Comparison of ENCODE assay signal across 8 cellular contexts in the genomic region with DNA sequence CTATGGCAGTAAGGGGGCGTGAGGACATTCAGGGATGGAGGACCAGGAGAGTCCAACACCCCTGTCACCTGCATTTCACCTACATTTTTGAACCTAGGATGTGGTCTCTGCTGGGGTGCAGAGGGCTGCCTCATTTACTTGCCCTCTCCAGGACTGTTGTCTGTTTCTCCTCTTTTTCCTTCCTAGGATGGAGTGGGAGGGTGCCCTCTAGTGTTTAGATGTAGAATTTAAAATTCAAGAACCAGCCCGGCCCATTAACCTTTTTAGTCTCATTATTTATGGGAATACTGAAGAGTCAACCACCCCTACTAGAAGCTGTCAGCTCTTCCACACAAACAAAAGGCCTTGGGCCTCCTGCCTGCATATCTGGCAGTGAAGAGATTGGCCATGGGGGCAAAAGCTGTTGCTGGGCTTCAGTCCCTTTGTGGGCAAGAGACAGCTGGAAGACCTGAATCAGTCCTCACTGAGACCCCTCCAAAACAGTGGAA. TPM values are rescaled to one million over a fixed set of nuclear protein-coding genes. Genes with fewer than 3 reads are reported as not detected.
DNase-seq lines count a peak whose midpoint lies in the region; ATAC-seq and TF ChIP-seq lines count a peak whose summit lies in the region.

No MANE protein-coding gene starts in this region.

- H3K9ac ChIP-seq in HCT116 (ENCODE audit: low read length), result no peak overlapping the region

- peaks cover 14% of the 10 kb centered on the region for H3K27me3 Mint-ChIP-seq in endothelial cell (ENCODE audit: unreplicated experiment)

- H3K79me2 ChIP-seq in HCT116 (ENCODE audit: insufficient read depth, low read length) (peaks cover 23% of the 10 kb centered on the region), osteoblast (ENCODE audit: insufficient read depth, low read length) (peaks cover 25% of the 10 kb centered on the region)

- no peak; the same call in 1 of the 2 replicates for TF ChIP-seq RAD21 in HCT116 (IDR thresholded peaks at IDR 0.05; ENCODE audit: low read depth)

- H3K36me3 ChIP-seq in HCT116 (ENCODE audit: control insufficient read depth in 1 of 2, insufficient read depth in 2 of 2, low read length in 2 of 2), result no peaks in the 10 kb centered on the region
- H3K36me3 ChIP-seq in Panc1 (ENCODE audit: control insufficient read depth, insufficient read depth, low read length), result peaks cover 3% of the 10 kb centered on the region; the same call in 1 of the 2 replicates
- H3K36me3 ChIP-seq in osteoblast (ENCODE audit: insufficient read depth, low read length), result no peaks in the 10 kb centered on the region

- no peak for TF ChIP-seq POLR2A in HCT116 (IDR thresholded peaks at IDR 0.05; ENCODE audit: borderline replicate concordance, extremely low read depth, insufficient read depth, insufficient read length)

- H3K27me3 ChIP-seq in HCT116 (ENCODE audit: insufficient read depth, low read length), result no peaks in the 10 kb centered on the region
- no peaks in the 10 kb centered on the region for H3K27me3 ChIP-seq in Panc1 (ENCODE audit: control insufficient read depth, insufficient read depth, low read length)
- H3K27me3 ChIP-seq in osteoblast (ENCODE audit: insufficient read depth, low read length), result peaks cover 34% of the 10 kb centered on the region

- H3K36me3 Mint-ChIP-seq in endothelial cell (ENCODE audit: low read depth, unreplicated experiment), result peaks cover 19% of the 10 kb centered on the region

- no peak overlapping the region for H3K4me3 ChIP-seq in HCT116 (replicated peaks in 1 of 2; ENCODE audit: low read depth in 1 of 2, low read length in 2 of 2)
- no peak overlapping the region for H3K4me3 ChIP-seq in Panc1 (ENCODE audit: low read depth in 2 of 2, low read length in 2 of 2)
- H3K4me3 ChIP-seq in osteoblast (ENCODE audit: insufficient read depth, low read length), result no peak overlapping the region

- CTCF ChIA-PET in HCT116 (lab: Charles Lee), result interaction anchor here (1.0 to 8.3 kb wide), 5 partner anchors 9 to 38 kb away, joined by 3 to 157 read pairs (median 8); no protein-coding TSS in a partner anchor
- CTCF ChIA-PET in Panc1 (lab: Charles Lee), result interaction anchor here (1.1 to 1.6 kb wide), 2 partner anchors 13 to 32 kb away, joined by 3 to 4 read pairs; no protein-coding TSS in a partner anchor

- TF ChIP-seq CTCF in HCT116 (IDR thresholded peaks at IDR 0.05 in 2 of 3, conservative IDR thresholded peaks at IDR 0.05 in 1 of 3; ENCODE audit: borderline replicate concordance in 1 of 3, insufficient read depth in 1 of 3, low read depth in 2 of 3, low read length in 2 of 3) (peak; percentile 64 to 97 (median 83); a peak in 5 of 6 replicates), Panc1 (IDR thresholded peaks at IDR 0.05) (peak; percentile 80), endothelial cell (IDR thresholded peaks at IDR 0.05; ENCODE audit: unreplicated experiment) (peak; percentile 77), osteoblast (IDR thresholded peaks at IDR 0.05; ENCODE audit: extremely low read depth, low read depth, low read length) (peak; percentile 80)

- H3K27ac Mint-ChIP-seq in endothelial cell (ENCODE audit: unreplicated experiment), result no peak overlapping the region

- RAD21 ChIA-PET in HCT116 (lab: Charles Lee; ENCODE audit: low non-redundant PET in 1 of 2, low total read pairs in 2 of 2, uncharacterized antibody in 2 of 2, unreplicated experiment in 2 of 2), result interaction anchor here (1.1 to 2.2 kb wide), 4 partner anchors 11 to 16 kb away, joined by 3 to 12 read pairs (median 4); no protein-coding TSS in a partner anchor

- in situ Hi-C loops in Panc1 (cut with HindIII; ENCODE audit: low pct_unique_long_range_greater_than_20kb, low sequenced_read_pairs), result no loop called here

- BruUV-seq in HCT116 (replicated peaks; lab: Mats Ljungman, UMichigan) (no TSS peak), Panc1 (replicated peaks; lab: Mats Ljungman, UMichigan) (no TSS peak)

- POLR2A ChIA-PET in HCT116 (lab: Charles Lee), result interaction anchor here (0.6 kb wide), 1 partner anchor 87 kb away, joined by 4 read pairs; no protein-coding TSS in a partner anchor
- POLR2A ChIA-PET in Panc1 (lab: Charles Lee), result no interaction called here

- intact Hi-C loops in HCT116 (cut with micrococcal nuclease), result loop anchor here (2.0 kb wide), 1 partner anchor 40 kb away; no protein-coding TSS in a partner anchor
- intact Hi-C loops in Panc1 (cut with micrococcal nuclease; ENCODE audit: unreplicated experiment), result no loop called here

- DNase-seq in DMS153 (lab: John Stamatoyannopoulos, UW) (peak; percentile 23), HCT116 (ENCODE audit: low read depth, low spot score) (no peak), Panc1 (ENCODE audit: low read depth, low spot score) (no peak), endothelial cell (ENCODE audit: low spot score) (no peak), osteoblast (ENCODE audit: insufficient read length, low spot score, missing footprints) (peak; percentile 94)

- peaks cover 30% of the 10 kb centered on the region for H3K4me1 Mint-ChIP-seq in endothelial cell (ENCODE audit: unreplicated experiment)

- H3K9me3 ChIP-seq in HCT116 (ENCODE audit: control insufficient read depth in 1 of 2, insufficient read depth in 1 of 2, low read depth in 1 of 2, low read length in 2 of 2), result no peaks in the 10 kb centered on the region
- H3K9me3 ChIP-seq in Panc1 (ENCODE audit: control insufficient read depth, insufficient read depth, low read depth, low read length), result no peaks in the 10 kb centered on the region
- H3K9me3 ChIP-seq in osteoblast (ENCODE audit: low read depth, low read length), result no peaks in the 10 kb centered on the region

- H4K20me1 ChIP-seq in HCT116 (ENCODE audit: insufficient read depth) (no peaks in the 10 kb centered on the region), osteoblast (ENCODE audit: insufficient read depth, low read length) (peaks cover 8% of the 10 kb centered on the region)

- ATAC-seq in HCT116, result no peak
- ATAC-seq in Panc1, result no peak
- no peak for ATAC-seq in GM18873 (IDR thresholded peaks at IDR 0.05; ENCODE audit: low FRiP score, unreplicated experiment)
- no peak for ATAC-seq in HG03159 (IDR thresholded peaks at IDR 0.05; ENCODE audit: unreplicated experiment)
- ATAC-seq in GM21526 (IDR thresholded peaks at IDR 0.05; ENCODE audit: low FRiP score, unreplicated experiment), result no peak

- H2AFZ ChIP-seq in HCT116 (ENCODE audit: low read depth, low read length, poor library complexity, severe bottlenecking), result no peak overlapping the region
- H2AFZ ChIP-seq in osteoblast (ENCODE audit: low read length), result no peak overlapping the region

- no peaks in the 10 kb centered on the region for H3K9me2 ChIP-seq in HCT116 (ENCODE audit: insufficient read depth)

- H3K4me3 Mint-ChIP-seq in endothelial cell (ENCODE audit: unreplicated experiment), result no peak overlapping the region

- H3K4me2 ChIP-seq in HCT116 (ENCODE audit: low read length) (peak overlapping the region; percentile 36; the same call in 1 of the 2 replicates), osteoblast (ENCODE audit: insufficient read depth, low read length) (no peak overlapping the region)

- H3K27ac ChIP-seq in HCT116 (ENCODE audit: low read depth, low read length), result no peak overlapping the region
- peak overlapping the region; percentile 75 for H3K27ac ChIP-seq in Panc1 (ENCODE audit: low read length)
- H3K27ac ChIP-seq in osteoblast (ENCODE audit: low read depth, low read length), result no peak overlapping the region

- peaks cover 60 to 78% of the 10 kb centered on the region in 2 experiments for H3K4me1 ChIP-seq in HCT116 (ENCODE audit: control insufficient read depth in 1 of 2, insufficient read depth in 2 of 2, low read length in 2 of 2)
- peaks cover 55% of the 10 kb centered on the region for H3K4me1 ChIP-seq in Panc1 (ENCODE audit: control insufficient read depth, insufficient read depth, low read length)
- peaks cover 13% of the 10 kb centered on the region for H3K4me1 ChIP-seq in osteoblast (ENCODE audit: insufficient read depth, low read length)

- H3K9me3 Mint-ChIP-seq in endothelial cell (ENCODE audit: unreplicated experiment), result no peaks in the 10 kb centered on the region

TF ChIP-seq in HCT116, 20 proteins besides CTCF, POLR2A, EP300 and RAD21 (continues in another document):
- TF ChIP-seq ZNF274 (IDR thresholded peaks at IDR 0.05; ENCODE audit: low read depth, low read length) (no peak), ATF3 (IDR thresholded peaks at IDR 0.05) (no peak)

RNA-seq across cellular contexts. Expression of gene STARD3, which starts 2.5 kb away (rescaled TPM):
- total RNA-seq in HCT116 (2021; ENCODE audit: unreplicated experiment) (73.9 TPM), Panc1 (2021; ENCODE audit: unreplicated experiment) (44.8 TPM), endothelial cell (ENCODE audit: unreplicated experiment) (77.7 TPM), osteoblast (31.5 and 35.8 TPM in 2 replicates)
- polyA plus RNA-seq in HCT116 (2012), result 66.5 and 74.4 TPM in 2 replicates
- 61.7 TPM for polyA plus RNA-seq in Panc1 (2012; ENCODE audit: insufficient read length)

RNA-seq across cellular contexts. Expression of gene PPP1R1B, which starts 7.7 kb away (rescaled TPM):
- 0.49 TPM for total RNA-seq in HCT116 (2021; ENCODE audit: unreplicated experiment)
- 0.40 and 0.56 TPM in 2 replicates for polyA plus RNA-seq in HCT116 (2012)
- total RNA-seq in Panc1 (2021; ENCODE audit: unreplicated experiment), result 45.7 TPM
- polyA plus RNA-seq in Panc1 (2012; ENCODE audit: insufficient read length), result 80.3 TPM
- not detected for total RNA-seq in endothelial cell (ENCODE audit: unreplicated experiment)
- not detected in 2 replicates for total RNA-seq in osteoblast

RNA-seq across cellular contexts. Expression of gene NEUROD2, which starts 26.7 kb away (rescaled TPM):
- not detected for total RNA-seq in HCT116 (2021; ENCODE audit: unreplicated experiment)
- polyA plus RNA-seq in HCT116 (2012), result 0.03 and 0.05 TPM in 2 replicates
- total RNA-seq in Panc1 (2021; ENCODE audit: unreplicated experiment), result not detected
- polyA plus RNA-seq in Panc1 (2012; ENCODE audit: insufficient read length), result not detected
- total RNA-seq in endothelial cell (ENCODE audit: unreplicated experiment), result not detected
- not detected in 2 replicates for total RNA-seq in osteoblast

RNA-seq across cellular contexts. Expression of gene TCAP, which starts 30.7 kb away (rescaled TPM):
- 1.5 TPM for total RNA-seq in HCT116 (2021; ENCODE audit: unreplicated experiment)
- polyA plus RNA-seq in HCT116 (2012), result 0.77 and 1.0 TPM in 2 replicates
- 1.6 TPM for total RNA-seq in Panc1 (2021; ENCODE audit: unreplicated experiment)
- polyA plus RNA-seq in Panc1 (2012; ENCODE audit: insufficient read length), result 3.1 TPM
- total RNA-seq in endothelial cell (ENCODE audit: unreplicated experiment), result 1.2 TPM
- total RNA-seq in osteoblast, result 0.29 and 0.36 TPM in 2 replicates

RNA-seq across cellular contexts. Expression of gene PNMT, which starts 33.8 kb away (rescaled TPM):
- total RNA-seq in HCT116 (2021; ENCODE audit: unreplicated experiment), result not detected
- 0.09 and 0.10 TPM in 2 replicates for polyA plus RNA-seq in HCT116 (2012)
- 2.4 TPM for total RNA-seq in Panc1 (2021; ENCODE audit: unreplicated experiment)
- 4.6 TPM for polyA plus RNA-seq in Panc1 (2012; ENCODE audit: insufficient read length)
- not detected for total RNA-seq in endothelial cell (ENCODE audit: unreplicated experiment)
- not detected in 2 replicates for total RNA-seq in osteoblast

Comparison
In these comparisons a context has a peak if more than half of its experiments do, and no peak if none do; other contexts are left out.
1. DNase-seq: peak in DMS153 (single experiment) and osteoblast (single experiment); none in HCT116 (single experiment), Panc1 (single experiment) and endothelial cell (single experiment).
2. RNA of gene PPP1R1B, which starts 7.7 kb away (total RNA-seq): 45.7 TPM in Panc1 (single experiment); 0.49 TPM in HCT116 (single experiment), not detected in endothelial cell (single experiment) and not detected in osteoblast; every median in the first group is over 10 times any median in the second.
3. Peak in every context shown above with its lines, with median percentiles within 50 percentile points of each other: CTCF ChIP-seq.